In genomic region chr7:143391462-143392404, GRCh38 we compare ENCODE assay signal across 9 cellular contexts. TPM values are rescaled to one million over a fixed set of nuclear protein-coding genes. Genes with fewer than 3 reads are reported as not detected.
DNase-seq lines count a peak whose midpoint lies in the region; ATAC-seq, FAIRE-seq and TF ChIP-seq lines count a peak whose summit lies in the region.
"Had no signal": no experiment of that assay in that cellular context is flagged by ENCODE, and none has a peak within 500 bp of the region (broad histone marks: within the 10 kb centered on the region; RNA-seq: fewer than 3 reads in every experiment).

No MANE protein-coding gene starts in this region.

- H3K4me3 ChIP-seq in HepG2 (replicated peaks in 1 of 3; ENCODE audit: insufficient read depth in 1 of 3, low read depth in 2 of 3, low read length in 3 of 3) (no peak overlapping the region), stomach (peak overlapping the region in 1 of 4 donors; percentile 13), neural progenitor cell (no peak overlapping the region)
- H3K4me3 ChIP-seq in CD8-positive, alpha-beta T cell (ENCODE audit: low read depth, low read length) = no peak overlapping the region

- 0 out of 4 replicates have a peak, but pooled peaks of 1 of the 2 experiments have one; percentile 14 for TF ChIP-seq EP300 in HepG2 (IDR thresholded peaks at IDR 0.05; ENCODE audit: low read depth in 2 of 2, low read length in 2 of 2)
- no peak for TF ChIP-seq EP300 in HepG2 (CRISPR knock-in tag; IDR thresholded peaks at IDR 0.05; ENCODE audit: borderline replicate concordance)
- no peak for TF ChIP-seq EP300 in stomach (IDR thresholded peaks at IDR 0.05)

- in situ Hi-C loops in HepG2 (cut with HindIII; ENCODE audit: extremely low pct_ligation_motif_present, low pct_unique_long_range_greater_than_20kb) = loop anchor here (25.0 kb wide), 1 partner anchor 521 kb away; the partner anchor contains the start of gene TCAF1

- H3K79me2 ChIP-seq in HepG2 (ENCODE audit: insufficient read depth, low read length) (no peaks in the 10 kb centered on the region), neural progenitor cell (ENCODE audit: low read depth) (no peaks in the 10 kb centered on the region)

- H3K4me1 Mint-ChIP-seq in HFFc6 (ENCODE audit: low read depth) (peaks cover 63% of the 10 kb centered on the region), neural progenitor cell (peaks cover 5% of the 10 kb centered on the region)
- H3K4me1 Mint-ChIP-seq in CD8-positive, alpha-beta T cell (ENCODE audit: low read depth) = peaks cover 32% of the 10 kb centered on the region

- H3K4me1 ChIP-seq in HepG2 (ENCODE audit: insufficient read depth, low read length) = peaks cover 69% of the 10 kb centered on the region
- H3K4me1 ChIP-seq in stomach = peaks cover 55 to 91% (median 72%) of the 10 kb centered on the region in 4 donors
- no peaks in the 10 kb centered on the region for H3K4me1 ChIP-seq in neural progenitor cell
- H3K4me1 ChIP-seq in CD8-positive, alpha-beta T cell (ENCODE audit: insufficient read depth, low read length) = peaks cover 18% of the 10 kb centered on the region

- H3K27me3 ChIP-seq in HepG2 (ENCODE audit: control insufficient read depth in 1 of 2, insufficient read depth in 2 of 2, low read length in 2 of 2) (no peaks in the 10 kb centered on the region), stomach (no peaks in the 10 kb centered on the region), neural progenitor cell (no peaks in the 10 kb centered on the region)
- no peaks in the 10 kb centered on the region for H3K27me3 ChIP-seq in CD8-positive, alpha-beta T cell (ENCODE audit: insufficient read depth, low read length)

- H3K9ac ChIP-seq in HepG2 (ENCODE audit: insufficient read depth, low read depth, low read length) (no peak overlapping the region), neural progenitor cell (no peak overlapping the region)

- H3K9me3 ChIP-seq in HepG2 (ENCODE audit: low read length) (no peaks in the 10 kb centered on the region), stomach (no peaks in the 10 kb centered on the region), neural progenitor cell (ENCODE audit: low read depth) (no peaks in the 10 kb centered on the region)
- no peaks in the 10 kb centered on the region for H3K9me3 ChIP-seq in CD8-positive, alpha-beta T cell (ENCODE audit: low read length)

- H3K4me2 ChIP-seq in HepG2 (ENCODE audit: low read depth, low read length) (no peak overlapping the region), neural progenitor cell (no peak overlapping the region)

- peak overlapping the region; percentile 82 for H3K27ac ChIP-seq in HepG2 (ENCODE audit: extremely low read length, insufficient read depth, low read length)
- peak overlapping the region; percentile 72 to 99 (median 87) for H3K27ac ChIP-seq in stomach
- no peak overlapping the region for H3K27ac ChIP-seq in neural progenitor cell
- H3K27ac ChIP-seq in CD8-positive, alpha-beta T cell (ENCODE audit: low read depth, low read length) = no peak overlapping the region

- peaks cover 29% of the 10 kb centered on the region for H3K36me3 Mint-ChIP-seq in HFFc6 (ENCODE audit: low read depth)
- peaks cover 26% of the 10 kb centered on the region for H3K36me3 Mint-ChIP-seq in neural progenitor cell
- H3K36me3 Mint-ChIP-seq in CD8-positive, alpha-beta T cell = peaks cover 80% of the 10 kb centered on the region

- CTCF ChIA-PET in HepG2 (lab: Yijun Ruan, JAX; ENCODE audit: low intra/inter-chr PET ratio, low total read pairs) = no interaction called here
- CTCF ChIA-PET in CD8-positive, alpha-beta T cell (lab: Charles Lee) = interaction anchor here (0.6 to 1.6 kb wide), 4 partner anchors 10 to 151 kb away, joined by 3 to 4 read pairs (median 3); partner anchors contain the start of gene EPHA1

- H3K36me3 ChIP-seq in HepG2 (replicated peaks in 1 of 2; ENCODE audit: control insufficient read depth in 1 of 2, insufficient read depth in 2 of 2, low read length in 2 of 2) = peaks cover 11 to 22% of the 10 kb centered on the region in 2 experiments
- H3K36me3 ChIP-seq in stomach = peaks cover 40 to 65% (median 58%) of the 10 kb centered on the region in 4 donors
- H3K36me3 ChIP-seq in neural progenitor cell = no peaks in the 10 kb centered on the region
- H3K36me3 ChIP-seq in CD8-positive, alpha-beta T cell (ENCODE audit: insufficient read depth, low read length) = peaks cover 48% of the 10 kb centered on the region

- H3F3A ChIP-seq in neural progenitor cell (ENCODE audit: low read depth) = no peaks in the 10 kb centered on the region

- intact Hi-C loops in HepG2 (cut with micrococcal nuclease; ENCODE audit: unreplicated experiment) = no loop called here
- intact Hi-C loops in stomach (cut with DNase I; ENCODE audit: low total_unique reads) = no loop called here
- intact Hi-C loops in CD8-positive, alpha-beta T cell (cut with DNase I, micrococcal nuclease) = no loop called here

- BruUV-seq in HepG2 (replicated peaks; lab: Mats Ljungman, UMichigan) = no TSS peak

- H3K9me3 Mint-ChIP-seq in HFFc6 = peaks cover 5% of the 10 kb centered on the region; the same call in 1 of the 2 replicates
- peaks cover 2% of the 10 kb centered on the region for H3K9me3 Mint-ChIP-seq in neural progenitor cell
- H3K9me3 Mint-ChIP-seq in CD8-positive, alpha-beta T cell = no peaks in the 10 kb centered on the region

- DNase-seq in HFFc6 (peak; percentile 80), dedifferentiated amniotic fluid mesenchymal stem cell (ENCODE audit: extremely low spot score) (peak; percentile 58), HepG2 (ENCODE audit: low spot score) (no peak), stomach (peak; percentile 60), NCI-H2107 treated with DMSO at 0.1 percent for 48 hours (lab: John Stamatoyannopoulos, UW; ENCODE audit: unreplicated experiment) (no peak), neural progenitor cell (ENCODE audit: low spot score) (no peak), T-helper 9 cell (no peak)
- no peak for DNase-seq in CD8-positive, alpha-beta T cell

- H3K27me3 Mint-ChIP-seq in HFFc6 (ENCODE audit: insufficient read depth) = peaks cover 36% of the 10 kb centered on the region
- peaks cover 5% of the 10 kb centered on the region for H3K27me3 Mint-ChIP-seq in neural progenitor cell (ENCODE audit: insufficient read depth, low read depth)
- H3K27me3 Mint-ChIP-seq in CD8-positive, alpha-beta T cell (ENCODE audit: low read depth) = no peaks in the 10 kb centered on the region

- WGBS in HepG2 (ENCODE audit: low lambda C conversion rate) = 80% methylated on average over 16 of the region's 24 CpGs
- 42 to 61% (median 56%) methylated on average over 20 to 24 of the region's 24 CpGs for WGBS in stomach, 5 donors

- H3K4me3 Mint-ChIP-seq in HFFc6 (peak overlapping the region; percentile 50), neural progenitor cell (no peak overlapping the region)
- H3K4me3 Mint-ChIP-seq in CD8-positive, alpha-beta T cell = no peak overlapping the region

- TF ChIP-seq RAD21 in HepG2 (CRISPR knock-in tag; IDR thresholded peaks at IDR 0.05) = no peak

- TF ChIP-seq CTCF in HFFc6 (IDR thresholded peaks at IDR 0.05) = no peak
- TF ChIP-seq CTCF in HepG2 (CRISPR knock-in tag; IDR thresholded peaks at IDR 0.05) = no peak
- TF ChIP-seq CTCF in stomach (IDR thresholded peaks at IDR 0.05) = no peak
- TF ChIP-seq CTCF in neural progenitor cell (IDR thresholded peaks at IDR 0.05) = no peak
- TF ChIP-seq CTCF in CD8-positive, alpha-beta T cell (IDR thresholded peaks at IDR 0.05) = no peak

- H2AFZ ChIP-seq in HepG2 (ENCODE audit: low read length) (no peak overlapping the region), neural progenitor cell (replicated peaks) (no peak overlapping the region)

- FAIRE-seq in HepG2 (lab: Jason Lieb, UNC) = no peak

- H3K27ac Mint-ChIP-seq in HFFc6 = peak overlapping the region; percentile 85
- no peak overlapping the region for H3K27ac Mint-ChIP-seq in neural progenitor cell
- H3K27ac Mint-ChIP-seq in CD8-positive, alpha-beta T cell = no peak overlapping the region

- POLR2A ChIA-PET in HepG2 (lab: Yijun Ruan, JAX) = interaction anchor here (1.1 to 3.3 kb wide), 2 partner anchors 11 to 12 kb away, joined by 3 to 15 read pairs; no protein-coding TSS in a partner anchor
- POLR2A ChIA-PET in CD8-positive, alpha-beta T cell (lab: Charles Lee) = interaction anchor here (1.0 kb wide), 1 partner anchor 14 kb away, joined by 4 read pairs; no protein-coding TSS in a partner anchor

- H4K20me1 ChIP-seq in HepG2 (ENCODE audit: insufficient read depth, low read length) (peaks cover 4% of the 10 kb centered on the region; the same call in 1 of the 2 replicates), neural progenitor cell (ENCODE audit: low read depth) (peaks cover 25% of the 10 kb centered on the region)

- TF ChIP-seq POLR2A in HepG2 (IDR thresholded peaks at IDR 0.05; ENCODE audit: insufficient read depth in 1 of 2, low read depth in 2 of 2, low read length in 2 of 2) = no peak; a peak in 1 of 4 replicates
- TF ChIP-seq POLR2A in stomach (IDR thresholded peaks at IDR 0.05) = no peak

- ATAC-seq in HepG2 = peak; percentile 1; the same call in 1 of the 3 replicates
- no peak for ATAC-seq in CD8-positive, alpha-beta T cell

RNA-seq across cellular contexts. Expression of gene ZYX, which starts 10.6 kb away (rescaled TPM):
- total RNA-seq in HFFc6 (2021; fragmentation: NEBNext Ultra II Directional; extraction: Animal tissue kit (Norgen Biotek cat#: 25700)) = 100 to 1,000 TPM; 491 to 576 (median 546) TPM
- total RNA-seq in HepG2 (2016; rRNA removed; fragmentation: Illumina TruSeq; extraction: Trizol) (13.1 and 13.7 TPM in 2 replicates), stomach (100 to 1,000 TPM in 1 of 5 donors, 10 to 100 TPM in 4; 20.6 to 102 (median 64.0) TPM), neural progenitor cell (ENCODE audit: low replicate concordance) (5.2 and 21.5 TPM in 2 replicates)
- total RNA-seq in HepG2 (2016; cell fraction: cytosol; rRNA removed; fragmentation: Illumina TruSeq; extraction: Trizol; ENCODE audit: low read depth) = 4.5 and 5.0 TPM in 2 replicates
- total RNA-seq in HepG2 (2016; cell fraction: insoluble cytoplasmic fraction; rRNA removed; fragmentation: Illumina TruSeq; extraction: Trizol) = 13.1 and 14.8 TPM in 2 replicates
- 14.4 and 16.8 TPM in 2 replicates for total RNA-seq in HepG2 (2016; cell fraction: membrane; rRNA removed; fragmentation: Illumina TruSeq; extraction: Trizol)
- 17.7 and 17.8 TPM in 2 replicates for total RNA-seq in HepG2 (2016; cell fraction: nucleus; rRNA removed; fragmentation: Illumina TruSeq; extraction: Trizol)
- polyA plus RNA-seq in HepG2 (2011; rRNA removed) (9.9 and 10.5 TPM in 2 replicates), stomach (10 to 100 TPM; 73.4 to 79.2 (median 74.1) TPM)
- 5.3 and 6.8 TPM in 2 replicates for polyA plus RNA-seq in HepG2 (2011; cell fraction: cytosol; rRNA removed)
- 39.4 and 48.1 TPM in 2 replicates for polyA plus RNA-seq in HepG2 (2011; cell fraction: nucleus; rRNA removed)
- 28.9 and 45.1 TPM in 2 replicates for polyA plus RNA-seq in HepG2 (2012)
- 21.1 and 21.6 TPM in 2 replicates for polyA plus RNA-seq in HepG2 (2016; cell fraction: cytosol; fragmentation: Illumina TruSeq; extraction: Trizol; ENCODE audit: low read depth)
- polyA plus RNA-seq in HepG2 (2016; cell fraction: insoluble cytoplasmic fraction; fragmentation: Illumina TruSeq; extraction: Trizol; ENCODE audit: low read depth) = 42.5 and 68.7 TPM in 2 replicates
- 38.4 and 41.1 TPM in 2 replicates for polyA plus RNA-seq in HepG2 (2016; cell fraction: membrane; fragmentation: Illumina TruSeq; extraction: Trizol; ENCODE audit: low read depth)
- polyA plus RNA-seq in HepG2 (2016; cell fraction: nucleus; fragmentation: Illumina TruSeq; extraction: Trizol; ENCODE audit: insufficient read depth, low read depth) = 65.4 and 70.0 TPM in 2 replicates
- 21.6 and 35.6 TPM in 2 replicates for polyA minus RNA-seq in HepG2 (2011; rRNA and poly(A)+ RNA removed; ENCODE audit: low replicate concordance)
- 17.9 and 21.7 TPM in 2 replicates for polyA minus RNA-seq in HepG2 (2011; cell fraction: cytosol; rRNA and poly(A)+ RNA removed)
- 22.5 and 32.2 TPM in 2 replicates for polyA minus RNA-seq in HepG2 (2011; cell fraction: nucleus; rRNA and poly(A)+ RNA removed)
- 100 to 1,000 TPM; 107 to 111 TPM for total RNA-seq in CD8-positive, alpha-beta T cell

RNA-seq across cellular contexts. Expression of gene EPHA1, which starts 16.9 kb away (rescaled TPM):
- total RNA-seq in HFFc6 (2021; fragmentation: NEBNext Ultra II Directional; extraction: Animal tissue kit (Norgen Biotek cat#: 25700)) = not detected
- total RNA-seq in HepG2 (2016; rRNA removed; fragmentation: Illumina TruSeq; extraction: Trizol) (7.7 and 17.1 TPM in 2 replicates), stomach (10 to 100 TPM in 3 of 5 donors, 1 to 10 TPM in 2; 5.3 to 31.9 (median 12.5) TPM), neural progenitor cell (ENCODE audit: low replicate concordance) (4.1 and 6.0 TPM in 2 replicates)
- 2.7 and 3.2 TPM in 2 replicates for total RNA-seq in HepG2 (2016; cell fraction: cytosol; rRNA removed; fragmentation: Illumina TruSeq; extraction: Trizol; ENCODE audit: low read depth)
- total RNA-seq in HepG2 (2016; cell fraction: insoluble cytoplasmic fraction; rRNA removed; fragmentation: Illumina TruSeq; extraction: Trizol) = 7.0 and 14.9 TPM in 2 replicates
- total RNA-seq in HepG2 (2016; cell fraction: membrane; rRNA removed; fragmentation: Illumina TruSeq; extraction: Trizol) = 5.7 and 6.3 TPM in 2 replicates
- total RNA-seq in HepG2 (2016; cell fraction: nucleus; rRNA removed; fragmentation: Illumina TruSeq; extraction: Trizol) = 14.0 and 17.5 TPM in 2 replicates
- polyA plus RNA-seq in HepG2 (2011; rRNA removed) (4.6 and 8.1 TPM in 2 replicates), stomach (10 to 100 TPM in 1 of 3 donors, 1 to 10 TPM in 2; 4.7 to 25.9 (median 5.6) TPM)
- 4.3 and 5.5 TPM in 2 replicates for polyA plus RNA-seq in HepG2 (2011; cell fraction: cytosol; rRNA removed)
- 9.8 and 14.1 TPM in 2 replicates for polyA plus RNA-seq in HepG2 (2011; cell fraction: nucleus; rRNA removed)
- polyA plus RNA-seq in HepG2 (2012) = 4.8 and 5.8 TPM in 2 replicates
- 1.9 and 2.5 TPM in 2 replicates for polyA plus RNA-seq in HepG2 (2016; cell fraction: cytosol; fragmentation: Illumina TruSeq; extraction: Trizol; ENCODE audit: low read depth)
- 4.8 and 8.3 TPM in 2 replicates for polyA plus RNA-seq in HepG2 (2016; cell fraction: insoluble cytoplasmic fraction; fragmentation: Illumina TruSeq; extraction: Trizol; ENCODE audit: low read depth)
- 2.9 and 3.6 TPM in 2 replicates for polyA plus RNA-seq in HepG2 (2016; cell fraction: membrane; fragmentation: Illumina TruSeq; extraction: Trizol; ENCODE audit: low read depth)
- 17.9 and 25.7 TPM in 2 replicates for polyA plus RNA-seq in HepG2 (2016; cell fraction: nucleus; fragmentation: Illumina TruSeq; extraction: Trizol; ENCODE audit: insufficient read depth, low read depth)
- 0.07 and 13.9 TPM in 2 replicates for polyA minus RNA-seq in HepG2 (2011; rRNA and poly(A)+ RNA removed; ENCODE audit: low replicate concordance)
- 4.2 and 4.4 TPM in 2 replicates for polyA minus RNA-seq in HepG2 (2011; cell fraction: cytosol; rRNA and poly(A)+ RNA removed)
- 8.0 and 8.8 TPM in 2 replicates for polyA minus RNA-seq in HepG2 (2011; cell fraction: nucleus; rRNA and poly(A)+ RNA removed)
- 10 to 100 TPM in 1 of 2 experiments, 1 to 10 TPM in 1; 8.3 to 13.1 TPM for total RNA-seq in CD8-positive, alpha-beta T cell

RNA-seq across cellular contexts. Expression of gene FAM131B, which starts 29.2 kb away (rescaled TPM):
- total RNA-seq in HFFc6 (2021; fragmentation: NEBNext Ultra II Directional; extraction: Animal tissue kit (Norgen Biotek cat#: 25700)) = 1 to 10 TPM in 3 of 6 experiments, under 1 TPM in 3; 0.70 to 1.3 (median 0.98) TPM
- total RNA-seq in HepG2 (2016; rRNA removed; fragmentation: Illumina TruSeq; extraction: Trizol) = 0.07 TPM in 1 of 2 replicates, not detected in the other
- not detected in 2 replicates for total RNA-seq in HepG2 (2016; cell fraction: cytosol; rRNA removed; fragmentation: Illumina TruSeq; extraction: Trizol; ENCODE audit: low read depth)
- 0.15 TPM in 1 of 2 replicates, not detected in the other for total RNA-seq in HepG2 (2016; cell fraction: insoluble cytoplasmic fraction; rRNA removed; fragmentation: Illumina TruSeq; extraction: Trizol)
- not detected in 2 replicates for total RNA-seq in HepG2 (2016; cell fraction: membrane; rRNA removed; fragmentation: Illumina TruSeq; extraction: Trizol)
- total RNA-seq in HepG2 (2016; cell fraction: nucleus; rRNA removed; fragmentation: Illumina TruSeq; extraction: Trizol) = not detected in 2 replicates
- not detected in 2 replicates for polyA plus RNA-seq in HepG2 (2011; rRNA removed)
- not detected in 2 replicates for polyA plus RNA-seq in HepG2 (2011; cell fraction: cytosol; rRNA removed)
- not detected in 2 replicates for polyA plus RNA-seq in HepG2 (2011; cell fraction: nucleus; rRNA removed)
- polyA plus RNA-seq in HepG2 (2012) = not detected in 2 replicates
- not detected in 2 replicates for polyA plus RNA-seq in HepG2 (2016; cell fraction: cytosol; fragmentation: Illumina TruSeq; extraction: Trizol; ENCODE audit: low read depth)
- polyA plus RNA-seq in HepG2 (2016; cell fraction: insoluble cytoplasmic fraction; fragmentation: Illumina TruSeq; extraction: Trizol; ENCODE audit: low read depth) = not detected in 2 replicates
- not detected in 2 replicates for polyA plus RNA-seq in HepG2 (2016; cell fraction: membrane; fragmentation: Illumina TruSeq; extraction: Trizol; ENCODE audit: low read depth)
- not detected in 2 replicates for polyA plus RNA-seq in HepG2 (2016; cell fraction: nucleus; fragmentation: Illumina TruSeq; extraction: Trizol; ENCODE audit: insufficient read depth, low read depth)
- 0.54 TPM in 1 of 2 replicates, not detected in the other for polyA minus RNA-seq in HepG2 (2011; rRNA and poly(A)+ RNA removed; ENCODE audit: low replicate concordance)
- polyA minus RNA-seq in HepG2 (2011; cell fraction: cytosol; rRNA and poly(A)+ RNA removed) = not detected in 2 replicates
- polyA minus RNA-seq in HepG2 (2011; cell fraction: nucleus; rRNA and poly(A)+ RNA removed) = not detected in 2 replicates
- 10 to 100 TPM in 1 of 5 donors, 1 to 10 TPM in 1, under 1 TPM in 2, not detected in 1; 0.29 to 14.0 (median 0.95) TPM for total RNA-seq in stomach
- under 1 TPM; 0.33 to 0.56 (median 0.46) TPM for polyA plus RNA-seq in stomach
- 20.1 and 46.5 TPM in 2 replicates for total RNA-seq in neural progenitor cell (ENCODE audit: low replicate concordance)
- total RNA-seq in CD8-positive, alpha-beta T cell = under 1 TPM; 0.30 to 0.36 TPM

RNA-seq across cellular contexts. Expression of gene TAS2R60, which starts 51.5 kb away (rescaled TPM):
- total RNA-seq in HFFc6 (2021; fragmentation: NEBNext Ultra II Directional; extraction: Animal tissue kit (Norgen Biotek cat#: 25700)) = not detected
- total RNA-seq in HepG2 (2016; rRNA removed; fragmentation: Illumina TruSeq; extraction: Trizol) = not detected in 2 replicates
- not detected in 2 replicates for total RNA-seq in HepG2 (2016; cell fraction: cytosol; rRNA removed; fragmentation: Illumina TruSeq; extraction: Trizol; ENCODE audit: low read depth)
- not detected in 2 replicates for total RNA-seq in HepG2 (2016; cell fraction: insoluble cytoplasmic fraction; rRNA removed; fragmentation: Illumina TruSeq; extraction: Trizol)
- not detected in 2 replicates for total RNA-seq in HepG2 (2016; cell fraction: membrane; rRNA removed; fragmentation: Illumina TruSeq; extraction: Trizol)
- not detected in 2 replicates for total RNA-seq in HepG2 (2016; cell fraction: nucleus; rRNA removed; fragmentation: Illumina TruSeq; extraction: Trizol)
- not detected in 2 replicates for polyA plus RNA-seq in HepG2 (2011; rRNA removed)
- polyA plus RNA-seq in HepG2 (2011; cell fraction: cytosol; rRNA removed) = not detected in 2 replicates
- polyA plus RNA-seq in HepG2 (2011; cell fraction: nucleus; rRNA removed) = not detected in 2 replicates
- not detected in 2 replicates for polyA plus RNA-seq in HepG2 (2012)
- polyA plus RNA-seq in HepG2 (2016; cell fraction: cytosol; fragmentation: Illumina TruSeq; extraction: Trizol; ENCODE audit: low read depth) = not detected in 2 replicates
- not detected in 2 replicates for polyA plus RNA-seq in HepG2 (2016; cell fraction: insoluble cytoplasmic fraction; fragmentation: Illumina TruSeq; extraction: Trizol; ENCODE audit: low read depth)
- not detected in 2 replicates for polyA plus RNA-seq in HepG2 (2016; cell fraction: membrane; fragmentation: Illumina TruSeq; extraction: Trizol; ENCODE audit: low read depth)
- polyA plus RNA-seq in HepG2 (2016; cell fraction: nucleus; fragmentation: Illumina TruSeq; extraction: Trizol; ENCODE audit: insufficient read depth, low read depth) = not detected in 2 replicates
- not detected in 2 replicates for polyA minus RNA-seq in HepG2 (2011; rRNA and poly(A)+ RNA removed; ENCODE audit: low replicate concordance)
- not detected in 2 replicates for polyA minus RNA-seq in HepG2 (2011; cell fraction: cytosol; rRNA and poly(A)+ RNA removed)
- not detected in 2 replicates for polyA minus RNA-seq in HepG2 (2011; cell fraction: nucleus; rRNA and poly(A)+ RNA removed)
- total RNA-seq in stomach = not detected
- not detected for polyA plus RNA-seq in stomach
- total RNA-seq in neural progenitor cell (ENCODE audit: low replicate concordance) = not detected in 2 replicates
- total RNA-seq in CD8-positive, alpha-beta T cell = not detected
- total RNA-seq: epithelial cell of proximal tubule had no signal

Comparison
In these comparisons a context has a peak if more than half of its experiments do, and no peak if none do; other contexts are left out.
1. DNase-seq: peak in HFFc6 (single experiment), dedifferentiated amniotic fluid mesenchymal stem cell (single experiment) and stomach (single experiment); none in HepG2 (single experiment), NCI-H2107 treated with DMSO at 0.1 percent for 48 hours (single experiment), neural progenitor cell (single experiment), CD8-positive, alpha-beta T cell (0 of 7) and T-helper 9 cell (single experiment).
2. H3K27ac ChIP-seq: peak in HepG2 (single experiment) and stomach (5 of 5); none in neural progenitor cell (single experiment) and CD8-positive, alpha-beta T cell (single experiment).
3. RNA of gene ZYX, which starts 10.6 kb away (total RNA-seq): 491 to 576 TPM in HFFc6; 107 to 111 TPM in CD8-positive, alpha-beta T cell, 20.6 to 102 TPM in stomach, 4.5 to 17.8 TPM in HepG2 and 5.2 to 21.5 TPM in neural progenitor cell; every median in the first group is over 4 times any median in the second.